23 cellular contexts compared by ENCODE assay signal in genomic region chr9:19432473-19432872, GRCh38.
"Had no signal": no experiment of that assay in that cellular context is flagged by ENCODE, and none has a peak within 500 bp of the region (broad histone marks: within the 10 kb centered on the region; RNA-seq: fewer than 3 reads in every experiment).

No MANE protein-coding gene starts in this region.

- H3K4me3 ChIP-seq: breast epithelium, coronary artery, lung, neural progenitor cell, spleen, thyroid gland had no signal

- H3K27ac ChIP-seq: neural progenitor cell, spleen, thyroid gland had no signal

- H3K27me3 ChIP-seq: breast epithelium, neural progenitor cell, spleen, thyroid gland had no signal

- H3K9ac ChIP-seq: neural progenitor cell had no signal

- H3K9me3 ChIP-seq: breast epithelium, spleen, thyroid gland had no signal

- DNase-seq: activated B cell treated with CpG ODN at 0.5 μM for 24 hours; activated CD4-positive, alpha-beta T cell treated with anti-CD3 and anti-CD28 coated beads for 36 hours; activated CD4-positive, alpha-beta T cell treated with anti-CD3 and anti-CD28 coated beads, Interleukin-2, amount 50 U/mL, for 4 hours; activated CD8-positive, alpha-beta memory T cell treated with anti-CD3 and anti-CD28 coated beads for 24 hours; activated CD8-positive, alpha-beta memory T cell treated with anti-CD3 and anti-CD28 coated beads, Interleukin-2, amount 50 U/mL, for 4 hours; activated T-cell treated with anti-CD3 and anti-CD28 coated beads, Interleukin-2, amount 50 U/mL, for 24 hours; endodermal cell; erythroblast; foreskin fibroblast; islet precursor cell; naive thymus-derived CD4-positive, alpha-beta T cell; retina; spleen; stimulated activated CD4-positive, alpha-beta T cell treated with anti-CD3 and anti-CD28 coated beads, Interleukin-4, amount 100 ng/mL, for 1 hour; stimulated activated naive CD4-positive, alpha-beta T cell; T-helper 9 cell; thyroid gland had no signal

- H3K4me1 ChIP-seq: breast epithelium, neural progenitor cell, spleen, thyroid gland had no signal

- H3K36me3 ChIP-seq: breast epithelium, neural progenitor cell, thyroid gland had no signal

- ATAC-seq: activated CD4-positive, alpha-beta T cell treated with anti-CD3 and anti-CD28 coated beads for 36 hours; activated naive CD4-positive, alpha-beta T cell treated with anti-CD3 and anti-CD28 coated beads, Interleukin-2, amount 50 U/mL, for 72 hours; activated T-helper 17 cell treated with anti-CD3 and anti-CD28 coated beads, Interleukin-2, amount 50 U/mL, for 72 hours; naive thymus-derived CD4-positive, alpha-beta T cell had no signal
